9 cellular contexts compared by ENCODE assay signal in the genomic region with DNA sequence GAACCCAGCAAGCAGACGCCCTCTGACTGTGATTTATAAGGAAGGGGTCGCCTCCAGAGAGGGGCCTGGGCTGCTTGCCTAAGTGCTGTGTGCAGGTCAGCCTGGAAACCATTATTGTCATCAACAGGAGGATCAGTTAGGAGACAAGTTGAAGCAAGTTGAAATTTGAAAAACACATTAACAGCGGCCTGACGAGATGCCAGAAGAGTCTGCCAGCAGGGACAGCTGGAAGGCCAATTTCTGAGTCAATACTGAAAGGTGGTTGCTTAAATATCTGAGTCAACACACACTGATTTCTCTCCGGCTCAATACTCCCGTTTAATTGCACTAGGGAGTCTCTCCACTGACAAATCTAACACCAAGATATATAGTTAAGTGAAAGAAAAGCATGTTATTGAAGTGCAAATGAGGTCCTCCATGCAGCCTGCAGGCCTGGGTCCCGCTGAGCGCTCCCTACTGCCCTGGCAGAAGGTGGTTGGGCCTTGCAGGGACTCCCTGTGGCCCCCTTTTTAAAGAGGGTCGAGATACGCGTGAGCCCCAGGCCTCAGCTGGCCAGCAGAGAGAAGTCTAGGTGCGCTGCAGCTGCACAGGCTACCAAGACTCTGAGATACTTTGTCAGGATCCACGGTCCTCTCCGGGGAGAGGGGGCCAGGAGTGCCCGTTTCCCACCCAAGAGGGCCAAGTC.
DNase-seq lines count a peak whose midpoint lies in the region; ATAC-seq and TF ChIP-seq lines count a peak whose summit lies in the region.
"Had no signal": no experiment of that assay in that cellular context is flagged by ENCODE, and none has a peak within 500 bp of the region (broad histone marks: within the 10 kb centered on the region; RNA-seq: fewer than 3 reads in every experiment).

No MANE protein-coding gene starts in this region.

- TF ChIP-seq CTCF in psoas muscle (IDR thresholded peaks at IDR 0.05) (no peak), brain microvascular endothelial cell (IDR thresholded peaks at IDR 0.05; ENCODE audit: low read depth, low read length, missing control alignments) (no peak)

- ATAC-seq in psoas muscle (peak; percentile 32 to 73 (median 66)), HG03565 (IDR thresholded peaks at IDR 0.05; ENCODE audit: unreplicated experiment) (no peak), HG02763 (IDR thresholded peaks at IDR 0.05; ENCODE audit: unreplicated experiment) (no peak), GM18502 (IDR thresholded peaks at IDR 0.05; ENCODE audit: poor library complexity, unreplicated experiment) (no peak)

- H3K36me3 ChIP-seq in psoas muscle (ENCODE audit: insufficient read depth in 1 of 2, low read depth in 1 of 2) (no peaks in the 10 kb centered on the region), brain microvascular endothelial cell (replicated peaks) (no peaks in the 10 kb centered on the region)

- H3K9me3 ChIP-seq in psoas muscle, result no peaks in the 10 kb centered on the region

- H3K27me3 ChIP-seq in psoas muscle (ENCODE audit: insufficient read depth in 3 of 3, low read length in 2 of 3), result peaks cover 0 to 2% (median 0%) of the 10 kb centered on the region in 3 donors
- no peaks in the 10 kb centered on the region for H3K27me3 ChIP-seq in brain microvascular endothelial cell (replicated peaks)

- intact Hi-C loops in psoas muscle (cut with DNase I), result no loop called here

- H3K27ac ChIP-seq in psoas muscle, result no peak overlapping the region
- no peak overlapping the region for H3K27ac ChIP-seq in brain microvascular endothelial cell

- in situ Hi-C loops in brain microvascular endothelial cell (cut with HindIII; ENCODE audit: low pct_ligation_motif_present, low sequenced_read_pairs), result no loop called here

- peak; percentile 47 for DNase-seq in HCEC 1CT
- peak; percentile 82 to 84 for DNase-seq in NCI-H446 (lab: John Stamatoyannopoulos, UW)
- peak; percentile 62 for DNase-seq in fibroblast of peridontal ligament (ENCODE audit: extremely low read depth)
- DNase-seq in psoas muscle, result peak; percentile 69 to 82
- DNase-seq in brain microvascular endothelial cell, result no peak
- DNase-seq: stimulated activated CD4-positive, alpha-beta T cell treated with anti-CD3 and anti-CD28 coated beads, Interleukin-4, amount 100 ng/mL, for 1 hour had no signal

- 50 to 56% (median 50%) methylated on average over 15 of the region's 15 CpGs for WGBS in psoas muscle, 3 donors

- no peaks in the 10 kb centered on the region for H3K4me1 ChIP-seq in psoas muscle

- no peak overlapping the region for H3K4me3 ChIP-seq in psoas muscle
- no peak overlapping the region for H3K4me3 ChIP-seq in brain microvascular endothelial cell (ENCODE audit: low read depth, low read length)

Comparison
In these comparisons a context has a peak if more than half of its experiments do, and no peak if none do; other contexts are left out.
1. ATAC-seq: peak in psoas muscle (4 of 4); none in HG03565 (single experiment), HG02763 (single experiment) and GM18502 (single experiment).